In the genomic region with DNA sequence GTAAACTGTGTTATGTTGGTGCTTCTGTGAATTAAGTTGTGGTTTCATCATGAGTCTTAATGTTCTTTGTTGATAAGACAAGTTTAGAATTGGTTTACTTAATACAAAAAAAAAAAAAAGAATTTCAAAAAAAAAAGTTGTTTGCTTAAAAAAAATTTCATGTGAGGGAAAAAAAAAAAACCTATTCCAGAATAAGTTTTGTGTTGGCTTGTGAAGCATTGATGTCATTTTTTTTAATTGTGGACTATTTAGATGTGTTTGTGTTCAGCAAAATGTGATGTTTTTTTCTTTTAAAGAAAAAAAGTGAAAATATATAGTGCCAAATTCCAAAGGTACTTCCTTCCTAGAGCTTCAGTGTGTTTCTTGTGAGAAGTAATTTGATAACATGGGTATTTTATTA, we compare ENCODE assay signal across 20 cellular contexts.
DNase-seq lines count a peak whose midpoint lies in the region; ATAC-seq, FAIRE-seq and TF ChIP-seq lines count a peak whose summit lies in the region.
"Had no signal": no experiment of that assay in that cellular context is flagged by ENCODE, and none has a peak within 500 bp of the region (broad histone marks: within the 10 kb centered on the region; RNA-seq: fewer than 3 reads in every experiment).

No MANE protein-coding gene starts in this region.

- peaks cover 36% of the 10 kb centered on the region for H3K4me1 ChIP-seq in testis

- TF ChIP-seq POLR2A in testis (IDR thresholded peaks at IDR 0.05) = no peak

- no peaks in the 10 kb centered on the region for H3K27me3 Mint-ChIP-seq in activated naive CD8-positive, alpha-beta T cell
- no peaks in the 10 kb centered on the region for H3K27me3 Mint-ChIP-seq in activated naive CD8-positive, alpha-beta T cell treated with anti-CD3 and anti-CD28 coated beads, Interleukin-2, amount 50 U/mL, for 24 hours

- peaks cover 4% of the 10 kb centered on the region for H3K36me3 Mint-ChIP-seq in activated naive CD8-positive, alpha-beta T cell
- peaks cover 53% of the 10 kb centered on the region for H3K36me3 Mint-ChIP-seq in activated naive CD8-positive, alpha-beta T cell treated with anti-CD3 and anti-CD28 coated beads, Interleukin-2, amount 50 U/mL, for 24 hours (ENCODE audit: low read depth)

- FAIRE-seq in endometrium (lab: Jason Lieb, UNC) = peak; percentile 90
- FAIRE-seq: G401.6, GM18507 had no signal

- peak overlapping the region; percentile 58 for H3K27ac Mint-ChIP-seq in activated naive CD8-positive, alpha-beta T cell
- H3K27ac Mint-ChIP-seq in activated naive CD8-positive, alpha-beta T cell treated with anti-CD3 and anti-CD28 coated beads, Interleukin-2, amount 50 U/mL, for 24 hours = no peak overlapping the region

- no peak overlapping the region for H3K4me3 Mint-ChIP-seq in activated naive CD8-positive, alpha-beta T cell
- no peak overlapping the region for H3K4me3 Mint-ChIP-seq in activated naive CD8-positive, alpha-beta T cell treated with anti-CD3 and anti-CD28 coated beads, Interleukin-2, amount 50 U/mL, for 24 hours

- no peak for DNase-seq in activated naive CD8-positive, alpha-beta T cell treated with anti-CD3 and anti-CD28 coated beads, Interleukin-2, amount 50 U/mL, for 24 hours
- no peak for DNase-seq in testis
- DNase-seq in NOMO-1 (lab: John Stamatoyannopoulos, UW; ENCODE audit: unreplicated experiment in 2 of 2) = no peak
- DNase-seq in stimulated activated CD4-positive, alpha-beta T cell treated with anti-CD3 and anti-CD28 coated beads, Interleukin-4, amount 100 ng/mL, for 4 hours = no peak
- DNase-seq: 8988T, DND-41, GOT3, KBM-7, NCI-H1048, NCI-H146, NCI-H2081, NCI-H748 treated with DMSO at 0.1 percent for 48 hours, PC-9 had no signal

- intact Hi-C loops in testis (cut with DNase I; ENCODE audit: low total_unique reads) = no loop called here

- H3K4me1 Mint-ChIP-seq in activated naive CD8-positive, alpha-beta T cell (ENCODE audit: low read depth) = peaks cover 52% of the 10 kb centered on the region
- peaks cover 61% of the 10 kb centered on the region for H3K4me1 Mint-ChIP-seq in activated naive CD8-positive, alpha-beta T cell treated with anti-CD3 and anti-CD28 coated beads, Interleukin-2, amount 50 U/mL, for 24 hours

- H3K9me3 Mint-ChIP-seq in activated naive CD8-positive, alpha-beta T cell (ENCODE audit: low read depth) = no peaks in the 10 kb centered on the region
- H3K9me3 Mint-ChIP-seq in activated naive CD8-positive, alpha-beta T cell treated with anti-CD3 and anti-CD28 coated beads, Interleukin-2, amount 50 U/mL, for 24 hours = no peaks in the 10 kb centered on the region

- H3K27ac ChIP-seq in KOPT-K1 (ENCODE audit: low read depth, low read length, poor library complexity, severe bottlenecking) = peak overlapping the region; percentile 66
- H3K27ac ChIP-seq in testis = peak overlapping the region; percentile 1 to 70
- H3K27ac ChIP-seq: PC-9 had no signal

- H3K36me3 ChIP-seq in KOPT-K1 (ENCODE audit: insufficient read depth, low read length) = peaks cover 74% of the 10 kb centered on the region
- no peaks in the 10 kb centered on the region for H3K36me3 ChIP-seq in testis (ENCODE audit: low read depth, missing control alignments)

- no peaks in the 10 kb centered on the region for H3K9me3 ChIP-seq in KOPT-K1 (ENCODE audit: insufficient read depth, low read length, poor library complexity, severe bottlenecking)
- no peaks in the 10 kb centered on the region for H3K9me3 ChIP-seq in testis
- H3K9me3 ChIP-seq: BLaER1 treated with 17β-estradiol and CSF1 and Interleukin-3, amounts not matched to agents 10 nM and 100 nM had no signal

- no peak for TF ChIP-seq CTCF in testis (IDR thresholded peaks at IDR 0.05)

- H3K27me3 ChIP-seq in testis = no peaks in the 10 kb centered on the region
- H3K27me3 ChIP-seq: BLaER1 treated with 17β-estradiol and CSF1 and Interleukin-3, amounts not matched to agents 10 nM and 100 nM had no signal

- H3K4me3 ChIP-seq in testis = no peak overlapping the region
- H3K4me3 ChIP-seq: BLaER1 treated with 17β-estradiol and CSF1 and Interleukin-3, amounts not matched to agents 10 nM and 100 nM; PC-9 had no signal

- ATAC-seq in activated naive CD8-positive, alpha-beta T cell treated with anti-CD3 and anti-CD28 coated beads, Interleukin-2, amount 50 U/mL, for 24 hours = no peak
- no peak for ATAC-seq in GM18873 (IDR thresholded peaks at IDR 0.05; ENCODE audit: low FRiP score, unreplicated experiment)
